9 cellular contexts compared by ENCODE assay signal in genomic region chr3:186570941-186571643, GRCh38. TPM values are rescaled to one million over a fixed set of nuclear protein-coding genes. Genes with fewer than 3 reads are reported as not detected.
A peak's percentile ranks its signal among the peaks of the same experiment; 100 is the strongest.
DNase-seq lines count a peak whose midpoint lies in the region; ATAC-seq, FAIRE-seq and TF ChIP-seq lines count a peak whose summit lies in the region.
"Had no signal": no experiment of that assay in that cellular context is flagged by ENCODE, and none has a peak within 500 bp of the region (broad histone marks: within the 10 kb centered on the region; RNA-seq: fewer than 3 reads in every experiment).

No MANE protein-coding gene starts in this region.

- H3K27ac Mint-ChIP-seq in activated naive CD4-positive, alpha-beta T cell treated with anti-CD3 and anti-CD28 coated beads, Interleukin-2, amount 50 U/mL, for 72 hours, result peak overlapping the region; percentile 93 to 95

- peak overlapping the region; percentile 86 to 96 for H3K4me3 ChIP-seq in SK-N-SH (ENCODE audit: low read depth in 2 of 2, low read length in 1 of 2)
- H3K4me3 ChIP-seq in iPS-20b (ENCODE audit: low read length), result peak overlapping the region; percentile 88
- H3K4me3 ChIP-seq in stomach smooth muscle (ENCODE audit: low read length in 2 of 2), result peak overlapping the region; percentile 93 to 96

- no peaks in the 10 kb centered on the region for H3K9me3 Mint-ChIP-seq in activated naive CD4-positive, alpha-beta T cell treated with anti-CD3 and anti-CD28 coated beads, Interleukin-2, amount 50 U/mL, for 72 hours

- H3K27ac ChIP-seq in SK-N-SH (ENCODE audit: low read depth in 2 of 2, low read length in 1 of 2) (peak overlapping the region; percentile 49 to 80; a peak in 2 of 4 replicates), iPS-20b (ENCODE audit: low read length) (peak overlapping the region; percentile 38), stomach smooth muscle (ENCODE audit: low read length) (peak overlapping the region; percentile 92)

- H3K4me1 ChIP-seq in SK-N-SH (ENCODE audit: control insufficient read depth in 1 of 2, insufficient read depth in 2 of 2, low read depth in 1 of 2, low read length in 1 of 2) (peaks cover 16% of the 10 kb centered on the region in 2 experiments), iPS-20b (ENCODE audit: insufficient read depth, low read length) (peaks cover 7% of the 10 kb centered on the region), stomach smooth muscle (ENCODE audit: control insufficient read depth, insufficient read depth, low read length) (peaks cover 30% of the 10 kb centered on the region)

- H3K9me3 ChIP-seq in SK-N-SH (no peaks in the 10 kb centered on the region), iPS-20b (ENCODE audit: insufficient read depth, low read depth, low read length) (no peaks in the 10 kb centered on the region), stomach smooth muscle (ENCODE audit: control insufficient read depth in 2 of 2, low read length in 2 of 2) (no peaks in the 10 kb centered on the region)

- H2AFZ ChIP-seq in SK-N-SH (ENCODE audit: low read depth), result peak overlapping the region; percentile 80

- H3K27me3 ChIP-seq in SK-N-SH (ENCODE audit: insufficient read depth) (no peaks in the 10 kb centered on the region), iPS-20b (ENCODE audit: insufficient read depth, low read length) (no peaks in the 10 kb centered on the region), stomach smooth muscle (ENCODE audit: control insufficient read depth in 1 of 2, insufficient read depth in 2 of 2, low read length in 2 of 2) (no peaks in the 10 kb centered on the region)

- DNase-seq in SK-N-SH (no peak), frontal cortex (ENCODE audit: low spot score in 2 of 2) (no peak)
- no peak for DNase-seq in activated naive CD4-positive, alpha-beta T cell treated with anti-CD3 and anti-CD28 coated beads, Interleukin-2, amount 50 U/mL, for 72 hours (ENCODE audit: low spot score in 2 of 2)
- no peak for DNase-seq in stimulated activated CD4-positive, alpha-beta T cell treated with anti-CD3 and anti-CD28 coated beads, Interleukin-4, amount 100 ng/mL, for 1 hour

- no peaks in the 10 kb centered on the region for H3K9me2 ChIP-seq in SK-N-SH

- H3K4me2 ChIP-seq in SK-N-SH, result peak overlapping the region; percentile 89

- H3K36me3 Mint-ChIP-seq in activated naive CD4-positive, alpha-beta T cell treated with anti-CD3 and anti-CD28 coated beads, Interleukin-2, amount 50 U/mL, for 72 hours, result peaks cover 14 to 32% of the 10 kb centered on the region in 2 donors

- H3K36me3 ChIP-seq in SK-N-SH (replicated peaks in 1 of 2; ENCODE audit: control insufficient read depth in 1 of 2, insufficient read depth in 2 of 2, low read length in 1 of 2), result peaks cover 28 to 33% of the 10 kb centered on the region in 2 experiments
- peaks cover 43% of the 10 kb centered on the region for H3K36me3 ChIP-seq in iPS-20b (ENCODE audit: insufficient read depth, low read depth, low read length)
- H3K36me3 ChIP-seq in stomach smooth muscle (ENCODE audit: control insufficient read depth in 2 of 2, insufficient read depth in 2 of 2, low read length in 2 of 2), result peaks cover 7 to 12% of the 10 kb centered on the region in 2 donors

- H4K20me1 ChIP-seq in SK-N-SH (ENCODE audit: insufficient read depth), result no peaks in the 10 kb centered on the region

- no peak for TF ChIP-seq CTCF in SK-N-SH (IDR thresholded peaks at IDR 0.05)

- peaks cover 38% of the 10 kb centered on the region for H3K79me2 ChIP-seq in SK-N-SH (ENCODE audit: insufficient read depth)

- CTCF ChIA-PET in SK-N-SH (lab: Yijun Ruan, JAX), result interaction anchor here (1.1 to 2.6 kb wide), 2 partner anchors 30 to 44 kb away, joined by 3 to 7 read pairs; no protein-coding TSS in a partner anchor

- H3F3A ChIP-seq in SK-N-SH (replicated peaks; ENCODE audit: insufficient read depth), result no peaks in the 10 kb centered on the region

- H3K9ac ChIP-seq in SK-N-SH (peak overlapping the region; percentile 78), iPS-20b (ENCODE audit: low read depth, low read length) (peak overlapping the region; percentile 91; the same call in 1 of the 2 replicates), stomach smooth muscle (ENCODE audit: low read length in 2 of 2) (peak overlapping the region; percentile 88 to 92)

- POLR2A ChIA-PET in SK-N-SH (lab: Yijun Ruan, JAX), result interaction anchor here (1.2 to 1.4 kb wide), 2 partner anchors 212 to 633 kb away, joined by 7 to 17 read pairs; partner anchors contain the start of genes EIF4A2 and TRA2B

- ATAC-seq in SK-N-SH treated with all-trans-retinoic acid at 6 μM for 48 hours, result no peak
- no peak for ATAC-seq in activated naive CD4-positive, alpha-beta T cell treated with anti-CD3 and anti-CD28 coated beads, Interleukin-2, amount 50 U/mL, for 72 hours
- no peak for ATAC-seq in GM19455 (IDR thresholded peaks at IDR 0.05; ENCODE audit: unreplicated experiment)

- TF ChIP-seq RAD21 in SK-N-SH (IDR thresholded peaks at IDR 0.05; ENCODE audit: low read length), result no peak

- 5% methylated on average over 16 of the region's 21 CpGs for WGBS in SK-N-SH (ENCODE audit: low lambda C conversion rate)

- TF ChIP-seq EP300 in SK-N-SH (IDR thresholded peaks at IDR 0.05; ENCODE audit: borderline replicate concordance in 1 of 2, low read depth in 1 of 2, low read length in 1 of 2), result no peak

- no peak for FAIRE-seq in frontal cortex (lab: Jason Lieb, UNC)

TF ChIP-seq in SK-N-SH, 30 proteins besides CTCF, POLR2A, EP300 and RAD21:
- TF ChIP-seq PBX3 (IDR thresholded peaks at IDR 0.05), result no peak
- no peak for TF ChIP-seq FOXJ3 (CRISPR knock-in tag; IDR thresholded peaks at IDR 0.05)
TF ChIP-seq in SK-N-SH: peak in this region for 0.

TF ChIP-seq in SK-N-SH treated with all-trans-retinoic acid at 6 μM for 48 hours, 23 proteins besides CTCF, POLR2A, EP300 and RAD21 (continues in another document):
- TF ChIP-seq PATZ1 (CRISPR knock-in tag; IDR thresholded peaks at IDR 0.05; ENCODE audit: borderline replicate concordance) (no peak), GLIS3 (CRISPR knock-in tag; IDR thresholded peaks at IDR 0.05) (no peak), CSDC2 (CRISPR knock-in tag; IDR thresholded peaks at IDR 0.05) (no peak), CSRNP3 (CRISPR knock-in tag; IDR thresholded peaks at IDR 0.05) (no peak), TOX (CRISPR knock-in tag; IDR thresholded peaks at IDR 0.05; ENCODE audit: borderline replicate concordance) (no peak), ARNTL (CRISPR knock-in tag; IDR thresholded peaks at IDR 0.05; ENCODE audit: borderline replicate concordance, low read depth) (no peak), ISL1 (CRISPR knock-in tag; IDR thresholded peaks at IDR 0.05) (no peak), ZFP3 (CRISPR knock-in tag; IDR thresholded peaks at IDR 0.05) (no peak), ZFP30 (CRISPR knock-in tag; IDR thresholded peaks at IDR 0.05) (no peak), BACH2 (CRISPR knock-in tag; IDR thresholded peaks at IDR 0.05; ENCODE audit: borderline replicate concordance) (no peak)

RNA-seq across cellular contexts. Expression of gene DNAJB11, which starts 0.6 kb away (rescaled TPM):
- polyA plus RNA-seq in SK-N-SH (2012; rRNA removed), result 33.3 and 36.0 TPM in 2 replicates
- polyA plus RNA-seq in SK-N-SH (2012; cell fraction: cytosol; rRNA removed), result 41.9 and 50.6 TPM in 2 replicates
- 19.1 and 30.3 TPM in 2 replicates for polyA plus RNA-seq in SK-N-SH (2012; cell fraction: nucleus; rRNA removed)
- 10 to 100 TPM; 30.3 to 44.8 TPM for total RNA-seq in activated naive CD4-positive, alpha-beta T cell treated with anti-CD3 and anti-CD28 coated beads, Interleukin-2, amount 50 U/mL, for 72 hours
- 31.4 TPM for total RNA-seq in frontal cortex

RNA-seq across cellular contexts. Expression of gene TBCCD1, which starts 4.0 kb away (rescaled TPM):
- polyA plus RNA-seq in SK-N-SH (2012; rRNA removed), result 6.5 and 9.1 TPM in 2 replicates
- 6.5 and 7.9 TPM in 2 replicates for polyA plus RNA-seq in SK-N-SH (2012; cell fraction: cytosol; rRNA removed)
- polyA plus RNA-seq in SK-N-SH (2012; cell fraction: nucleus; rRNA removed), result 6.2 and 12.6 TPM in 2 replicates
- total RNA-seq in activated naive CD4-positive, alpha-beta T cell treated with anti-CD3 and anti-CD28 coated beads, Interleukin-2, amount 50 U/mL, for 72 hours, result 10 to 100 TPM; 10.0 to 14.8 TPM
- 32.2 TPM for total RNA-seq in frontal cortex

RNA-seq across cellular contexts. Expression of gene CRYGS, which starts 26.9 kb away (rescaled TPM):
- 2.1 and 2.3 TPM in 2 replicates for polyA plus RNA-seq in SK-N-SH (2012; rRNA removed)
- polyA plus RNA-seq in SK-N-SH (2012; cell fraction: cytosol; rRNA removed), result 0.09 and 0.22 TPM in 2 replicates
- polyA plus RNA-seq in SK-N-SH (2012; cell fraction: nucleus; rRNA removed), result 19.3 and 20.1 TPM in 2 replicates
- 1 to 10 TPM; 3.1 to 3.9 TPM for total RNA-seq in activated naive CD4-positive, alpha-beta T cell treated with anti-CD3 and anti-CD28 coated beads, Interleukin-2, amount 50 U/mL, for 72 hours
- total RNA-seq in frontal cortex, result 1.6 TPM

RNA-seq across cellular contexts. Expression of gene AHSG, which starts 41.8 kb away (rescaled TPM):
- not detected in 2 replicates for polyA plus RNA-seq in SK-N-SH (2012; rRNA removed)
- not detected in 2 replicates for polyA plus RNA-seq in SK-N-SH (2012; cell fraction: cytosol; rRNA removed)
- not detected in 2 replicates for polyA plus RNA-seq in SK-N-SH (2012; cell fraction: nucleus; rRNA removed)
- under 1 TPM in 1 of 2 donors, not detected in 1; 0.25 TPM for total RNA-seq in activated naive CD4-positive, alpha-beta T cell treated with anti-CD3 and anti-CD28 coated beads, Interleukin-2, amount 50 U/mL, for 72 hours
- total RNA-seq in frontal cortex, result not detected
- total RNA-seq: SK-MEL-5 had no signal

Comparison
In these comparisons a context has a peak if more than half of its experiments do, and no peak if none do; other contexts are left out.
1. H3K27ac ChIP-seq: peak in every context shown above with its lines; median percentile 92 in stomach smooth muscle; 64 in SK-N-SH; 38 in iPS-20b.